In genomic region chr3:111585214-111585613, GRCh38 we compare ENCODE assay signal across 22 cellular contexts. TPM values are rescaled to one million over a fixed set of nuclear protein-coding genes. Genes with fewer than 3 reads are reported as not detected.
DNase-seq lines count a peak whose midpoint lies in the region; ATAC-seq, FAIRE-seq and TF ChIP-seq lines count a peak whose summit lies in the region.
"Had no signal": no experiment of that assay in that cellular context is flagged by ENCODE, and none has a peak within 500 bp of the region (broad histone marks: within the 10 kb centered on the region; RNA-seq: fewer than 3 reads in every experiment).

No MANE protein-coding gene starts in this region.

- intact Hi-C loops in pancreas (cut with DNase I), result no loop called here

- H3K27ac ChIP-seq in pancreas, result no peak overlapping the region
- H3K27ac ChIP-seq: psoas muscle had no signal

- TF ChIP-seq CTCF in pancreas (IDR thresholded peaks at IDR 0.05), result no peak

- no peaks in the 10 kb centered on the region for H3K36me3 ChIP-seq in pancreas
- H3K36me3 ChIP-seq: HAP-1 had no signal

- WGBS in pancreas, 2 donors, result 11 to 15% methylated on average over 1 of the region's 1 CpG

- no peaks in the 10 kb centered on the region for H3K4me1 ChIP-seq in pancreas
- H3K4me1 ChIP-seq: HAP-1, psoas muscle had no signal

- H3K27me3 ChIP-seq in pancreas, result no peaks in the 10 kb centered on the region

- peak; percentile 68 for FAIRE-seq in RCC 7860 (lab: Jason Lieb, UNC)
- FAIRE-seq in pancreas (lab: Jason Lieb, UNC), result no peak

- peak; percentile 53 for DNase-seq in ELR (ENCODE audit: low read depth)
- peak; percentile 79 for DNase-seq in RCC 7860 (ENCODE audit: low spot score)
- no peak for DNase-seq in pancreas
- no peak for DNase-seq in GF-D8 (lab: John Stamatoyannopoulos, UW)
- no peak for DNase-seq in NCI-H1417 treated with DMSO at 0.1 percent for 48 hours (lab: John Stamatoyannopoulos, UW)
- DNase-seq in GM03348 (ENCODE audit: low spot score), result no peak
- no peak for DNase-seq in NAMALWA (ENCODE audit: low spot score)
- DNase-seq: activated CD4-positive, alpha-beta T cell treated with anti-CD3 and anti-CD28 coated beads for 48 hours; activated CD8-positive, alpha-beta memory T cell treated with anti-CD3 and anti-CD28 coated beads, Interleukin-2, amount 50 U/mL, for 48 hours; activated naive CD4-positive, alpha-beta T cell; Caco-2; caudate nucleus; effector CD4-positive, alpha-beta T cell; GDM1; natural killer cell; NCI-H2029; NCI-H524; psoas muscle had no signal

- no peaks in the 10 kb centered on the region for H3K9me3 ChIP-seq in pancreas
- H3K9me3 ChIP-seq: HAP-1, psoas muscle had no signal

- ATAC-seq in esophagus mucosa, result peak; percentile 96
- ATAC-seq in pancreas, result peak in 3 of 4 donors; percentile 42 to 78 (median 73)
- ATAC-seq: natural killer cell, psoas muscle had no signal

- H3K4me3 ChIP-seq in pancreas, result no peak overlapping the region
- H3K4me3 ChIP-seq: HAP-1, psoas muscle had no signal

RNA-seq across cellular contexts. Expression of gene ZBED2, which starts 9.9 kb away (rescaled TPM):
- total RNA-seq in esophagus mucosa (6.8 TPM), pancreas (under 1 TPM in 1 of 6 donors, not detected in 5; 0.22 TPM)
- polyA plus RNA-seq in pancreas, result under 1 TPM in 1 of 2 donors, not detected in 1; 0.02 TPM
- total RNA-seq: fibroblast of villous mesenchyme, lung microvascular endothelial cell, psoas muscle had no signal
- polyA plus RNA-seq: psoas muscle had no signal

RNA-seq across cellular contexts. Expression of gene CD96, which starts 43.2 kb away (rescaled TPM):
- total RNA-seq in esophagus mucosa, result 1.0 TPM
- 1 to 10 TPM in 3 of 6 donors, under 1 TPM in 3; 0.12 to 1.9 (median 0.88) TPM for total RNA-seq in pancreas
- polyA plus RNA-seq in pancreas, result under 1 TPM; 0.16 to 0.30 TPM
- total RNA-seq: fibroblast of villous mesenchyme, lung microvascular endothelial cell had no signal

Comparison
In these comparisons a context has a peak if more than half of its experiments do, and no peak if none do; other contexts are left out.
1. DNase-seq: peak in ELR (single experiment) and RCC 7860 (single experiment); none in pancreas (0 of 6), GF-D8 (single experiment), NCI-H1417 treated with DMSO at 0.1 percent for 48 hours (single experiment), GM03348 (single experiment) and NAMALWA (single experiment).